In the genomic region with DNA sequence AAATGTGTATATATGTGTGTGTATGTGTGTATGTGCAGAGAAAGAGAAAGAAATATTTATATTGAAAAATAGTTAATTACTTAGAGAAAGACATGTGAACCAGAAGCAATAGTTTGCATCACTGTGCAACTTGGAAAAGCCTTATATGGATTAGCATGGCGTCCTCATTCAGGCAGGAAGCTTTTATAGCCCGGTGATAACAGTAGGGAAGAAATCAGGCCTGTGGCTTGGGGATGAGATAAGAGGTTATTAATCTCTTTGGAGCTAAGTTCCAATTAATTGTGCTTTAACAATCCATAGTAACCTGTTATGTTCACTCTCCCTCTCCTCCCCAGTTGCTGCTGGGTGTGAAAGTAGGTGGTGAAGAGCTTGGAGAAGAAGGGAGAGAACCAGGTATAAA, we compare ENCODE assay signal across 28 cellular contexts. TPM values are rescaled to one million over a fixed set of nuclear protein-coding genes. Genes with fewer than 3 reads are reported as not detected.
DNase-seq lines count a peak whose midpoint lies in the region; FAIRE-seq and TF ChIP-seq lines count a peak whose summit lies in the region.
"Had no signal": no experiment of that assay in that cellular context is flagged by ENCODE, and none has a peak within 500 bp of the region (broad histone marks: within the 10 kb centered on the region; RNA-seq: fewer than 3 reads in every experiment).

No MANE protein-coding gene starts in this region.

- H3K79me1 ChIP-seq in mesendoderm (ENCODE audit: low read length): no peaks in the 10 kb centered on the region

- H3K79me2 ChIP-seq in mesendoderm (ENCODE audit: control insufficient read depth, insufficient read depth, low read length): no peaks in the 10 kb centered on the region

- DNase-seq in cardiac muscle cell (ENCODE audit: low read depth in 1 of 2, low spot score in 1 of 2) (no peak), right atrium auricular region (ENCODE audit: low spot score) (no peak), fibroblast of villous mesenchyme (ENCODE audit: low read depth) (peak; percentile 32), mesendoderm (peak; percentile 7), small intestine (peak; percentile 78), NCI-H82 treated with DMSO at 0.1 percent for 48 hours (lab: John Stamatoyannopoulos, UW; ENCODE audit: unreplicated experiment) (no peak), Ammon's horn (ENCODE audit: low spot score) (no peak)
- no peak for DNase-seq in effector memory CD4-positive, alpha-beta T cell
- DNase-seq: AML-193; BE2C; C1 segment of cervical spinal cord; CD4-positive, alpha-beta memory T cell; CD4-positive, CD25-positive, alpha-beta regulatory T cell; CD8-positive, alpha-beta memory T cell; COR-L47; DMS 273 treated with DMSO at 0.1 percent for 48 hours; DMS153; DMS53; DMS79; DND-41; EL; GDM1 had no signal

- H3K9ac ChIP-seq in mesendoderm (ENCODE audit: low read length): no peak overlapping the region
- H3K9ac ChIP-seq: BLaER1 had no signal

- H2AK5ac ChIP-seq in mesendoderm (ENCODE audit: low read length): no peak overlapping the region

- no CpG with 5 or more reads among the region's 2 CpGs for WGBS in mesendoderm (ENCODE audit: extremely low coverage, insufficient coverage, low lambda C conversion rate)
- WGBS in small intestine, 3 donors: 22 to 65% (median 35%) methylated on average over 2 of the region's 2 CpGs

- no peak overlapping the region for H3K4ac ChIP-seq in mesendoderm (ENCODE audit: low read depth, low read length)

- H3K36me3 ChIP-seq in cardiac muscle cell (no peaks in the 10 kb centered on the region), right atrium auricular region (no peaks in the 10 kb centered on the region), mesendoderm (ENCODE audit: control insufficient read depth, insufficient read depth, low read length) (no peaks in the 10 kb centered on the region), small intestine (ENCODE audit: control insufficient read depth in 2 of 2, insufficient read depth in 2 of 2, low read length in 2 of 2) (no peaks in the 10 kb centered on the region)
- H3K36me3 ChIP-seq in effector memory CD4-positive, alpha-beta T cell (ENCODE audit: control insufficient read depth, insufficient read depth, low read length): no peaks in the 10 kb centered on the region
- H3K36me3 ChIP-seq: BE2C, BLaER1 had no signal

- no peak overlapping the region for H2BK5ac ChIP-seq in mesendoderm (ENCODE audit: low read length)

- peaks cover 5% of the 10 kb centered on the region for H3K4me1 ChIP-seq in cardiac muscle cell (ENCODE audit: low read depth)
- H3K4me1 ChIP-seq in right atrium auricular region: no peaks in the 10 kb centered on the region
- peaks cover 3% of the 10 kb centered on the region for H3K4me1 ChIP-seq in mesendoderm (ENCODE audit: control insufficient read depth, low read depth, low read length)
- no peaks in the 10 kb centered on the region for H3K4me1 ChIP-seq in small intestine (ENCODE audit: control insufficient read depth in 2 of 2, insufficient read depth in 1 of 2, low read depth in 1 of 2, low read length in 1 of 2)
- H3K4me1 ChIP-seq in effector memory CD4-positive, alpha-beta T cell (ENCODE audit: control insufficient read depth, insufficient read depth, low read length, poor library complexity, severe bottlenecking): no peaks in the 10 kb centered on the region
- H3K4me1 ChIP-seq: A549, BE2C, BLaER1 had no signal

- no peak overlapping the region for H2BK15ac ChIP-seq in mesendoderm (replicated peaks; ENCODE audit: low read depth)

- H3K4me3 ChIP-seq in cardiac muscle cell: no peak overlapping the region
- H3K4me3 ChIP-seq in right atrium auricular region: no peak overlapping the region
- H3K4me3 ChIP-seq in fibroblast of villous mesenchyme (ENCODE audit: low read depth, low read length): no peak overlapping the region
- H3K4me3 ChIP-seq in mesendoderm (ENCODE audit: low read length): no peak overlapping the region
- no peak overlapping the region for H3K4me3 ChIP-seq in small intestine (ENCODE audit: low read depth in 1 of 2, low read length in 2 of 2)
- no peak overlapping the region for H3K4me3 ChIP-seq in effector memory CD4-positive, alpha-beta T cell (ENCODE audit: insufficient read depth, low read depth, low read length, poor library complexity, severe bottlenecking)
- H3K4me3 ChIP-seq: A549, BLaER1, GM12878 had no signal

- H3K18ac ChIP-seq in mesendoderm (ENCODE audit: low read length): no peak overlapping the region

- no peak overlapping the region for H3K4me2 ChIP-seq in mesendoderm (ENCODE audit: low read length)
- H3K4me2 ChIP-seq: A549, BLaER1 had no signal

- H4K8ac ChIP-seq in mesendoderm (ENCODE audit: low read depth, low read length): no peak overlapping the region

- no peak overlapping the region for H4K5ac ChIP-seq in mesendoderm (ENCODE audit: low read length)

- no peak overlapping the region for H2BK120ac ChIP-seq in mesendoderm (ENCODE audit: low read depth, low read length)

- H3K27me3 ChIP-seq in cardiac muscle cell (no peaks in the 10 kb centered on the region), right atrium auricular region (no peaks in the 10 kb centered on the region), mesendoderm (ENCODE audit: insufficient read depth, low read length, poor library complexity) (no peaks in the 10 kb centered on the region), small intestine (ENCODE audit: control insufficient read depth in 2 of 2, insufficient read depth in 2 of 2, low read length in 2 of 2) (peaks cover under 1 to 2% of the 10 kb centered on the region in 2 donors)
- H3K27me3 ChIP-seq in effector memory CD4-positive, alpha-beta T cell (replicated peaks; ENCODE audit: control insufficient read depth, insufficient read depth, low read length, poor library complexity, severe bottlenecking): no peaks in the 10 kb centered on the region
- H3K27me3 ChIP-seq: BE2C, BLaER1 had no signal

- TF ChIP-seq CTCF in cardiac muscle cell (IDR thresholded peaks at IDR 0.05; ENCODE audit: low read depth, low read length) (no peak), right atrium auricular region (IDR thresholded peaks at IDR 0.05) (no peak), fibroblast of villous mesenchyme (IDR thresholded peaks at IDR 0.05; ENCODE audit: insufficient read depth, low read depth, low read length) (no peak)

- H3K56ac ChIP-seq in mesendoderm (ENCODE audit: low read length): no peak overlapping the region

- FAIRE-seq in small intestine (lab: Jason Lieb, UNC): no peak
- FAIRE-seq: A549, GM12878, GM12892, GM18507 had no signal

- no peak overlapping the region for H3K23ac ChIP-seq in mesendoderm (ENCODE audit: low read length)

- H3K27ac ChIP-seq in cardiac muscle cell (peak overlapping the region; percentile 51), right atrium auricular region (no peak overlapping the region), mesendoderm (ENCODE audit: low read depth, low read length) (no peak overlapping the region), small intestine (ENCODE audit: low read depth in 1 of 2, low read length in 1 of 2) (no peak overlapping the region)
- H3K27ac ChIP-seq in effector memory CD4-positive, alpha-beta T cell (ENCODE audit: insufficient read depth, low read length, poor library complexity, severe bottlenecking): no peak overlapping the region
- H3K27ac ChIP-seq: 22Rv1, A549, BLaER1 had no signal

- H3K9me3 ChIP-seq in cardiac muscle cell (ENCODE audit: low read depth) (no peaks in the 10 kb centered on the region), right atrium auricular region (no peaks in the 10 kb centered on the region), small intestine (ENCODE audit: control insufficient read depth, low read depth) (no peaks in the 10 kb centered on the region)
- H3K9me3 ChIP-seq in effector memory CD4-positive, alpha-beta T cell (ENCODE audit: control insufficient read depth, low read length): no peaks in the 10 kb centered on the region
- H3K9me3 ChIP-seq: BE2C, BLaER1 had no signal

RNA-seq across cellular contexts. Expression of a gene that starts 36.5 kb away (rescaled TPM):
- 4.4 and 4.8 TPM in 2 replicates for total RNA-seq in cardiac muscle cell
- polyA plus RNA-seq in cardiac muscle cell: 6.6 and 6.9 TPM in 2 replicates
- total RNA-seq in right atrium auricular region: 10 to 100 TPM in 1 of 2 donors, 1 to 10 TPM in 1; 6.9 to 11.1 TPM
- total RNA-seq in fibroblast of villous mesenchyme: 36.7 and 52.7 TPM in 2 replicates
- polyA plus RNA-seq in mesendoderm (2013, experiment 1 of 2): 4.0 TPM
- 4.0 TPM for polyA plus RNA-seq in mesendoderm (2013, experiment 2 of 2)
- polyA plus RNA-seq in small intestine: 1 to 10 TPM; 4.5 to 8.8 (median 7.0) TPM

RNA-seq across cellular contexts. Expression of a gene that starts 58.5 kb away (rescaled TPM):
- total RNA-seq in cardiac muscle cell (22.7 and 23.9 TPM in 2 replicates), right atrium auricular region (10 to 100 TPM in 1 of 2 donors, 1 to 10 TPM in 1; 6.7 to 10.6 TPM), fibroblast of villous mesenchyme (32.9 and 70.8 TPM in 2 replicates)
- polyA plus RNA-seq in cardiac muscle cell (24.4 and 32.8 TPM in 2 replicates), small intestine (1 to 10 TPM; 1.4 to 7.5 (median 2.0) TPM)
- 2.2 TPM for polyA plus RNA-seq in mesendoderm (2013, experiment 1 of 2)
- 2.2 TPM for polyA plus RNA-seq in mesendoderm (2013, experiment 2 of 2)

Comparison
In these comparisons a context has a peak if more than half of its experiments do, and no peak if none do; other contexts are left out.
1. DNase-seq: peak in fibroblast of villous mesenchyme (single experiment), mesendoderm (single experiment) and small intestine (single experiment); none in cardiac muscle cell (0 of 2), right atrium auricular region (single experiment), effector memory CD4-positive, alpha-beta T cell (0 of 3), NCI-H82 treated with DMSO at 0.1 percent for 48 hours (single experiment) and Ammon's horn (single experiment).